ENCODE assay signal across 1 cellular context in genomic region chr10:80530251-80530650, GRCh38.
A peak's percentile ranks its signal among the peaks of the same experiment; 100 is the strongest.
TF ChIP-seq lines count a peak whose summit lies in the region.

No MANE protein-coding gene starts in this region.

TF ChIP-seq in HepG2, 621 proteins besides CTCF, POLR2A, EP300 and RAD21 (continued from another document):
- TF ChIP-seq ZNF782 (CRISPR knock-in tag; IDR thresholded peaks at IDR 0.05; ENCODE audit: borderline replicate concordance) (no peak), STAG1 (CRISPR knock-in tag; IDR thresholded peaks at IDR 0.05) (peak; percentile 70), LCORL (IDR thresholded peaks at IDR 0.05) (no peak), LCORL (CRISPR knock-in tag; IDR thresholded peaks at IDR 0.05) (no peak)
TF ChIP-seq in HepG2: peak in this region for 2.
